In the genomic region with DNA sequence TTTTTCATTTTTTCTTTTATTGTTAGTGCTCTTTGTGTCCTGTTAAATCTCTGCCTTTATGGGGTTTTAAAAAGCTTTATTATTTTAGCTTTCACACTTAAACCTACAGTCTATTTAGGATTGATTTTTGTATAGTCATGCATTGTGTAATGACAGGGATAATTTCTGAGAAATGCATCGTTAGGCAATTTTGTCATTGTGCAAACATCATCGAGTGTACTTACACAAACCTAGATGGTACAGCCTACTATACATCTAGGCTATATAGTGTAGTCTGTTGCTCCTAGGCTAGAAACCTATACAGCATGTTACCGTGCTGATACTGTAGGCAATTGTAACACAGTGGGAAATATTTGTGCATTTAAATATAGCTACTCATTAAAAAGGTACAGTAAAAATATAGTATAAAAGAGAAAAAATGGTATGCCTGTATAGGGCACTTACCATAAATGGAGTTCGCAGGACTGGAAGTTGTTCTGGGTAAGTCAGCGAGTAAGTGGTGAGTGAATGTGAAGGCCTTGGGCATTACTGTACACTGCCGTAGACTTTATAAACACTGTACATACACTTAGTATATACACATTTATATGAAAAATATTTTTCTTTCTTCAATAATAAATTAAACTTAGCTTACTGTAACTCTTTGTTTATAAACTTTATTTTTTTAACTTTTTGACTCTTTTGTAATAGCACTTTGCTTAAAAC, we compare ENCODE assay signal across 20 cellular contexts. TPM values are rescaled to one million over a fixed set of nuclear protein-coding genes. Genes with fewer than 3 reads are reported as not detected.
A peak's percentile ranks its signal among the peaks of the same experiment; 100 is the strongest.
DNase-seq lines count a peak whose midpoint lies in the region; ATAC-seq and TF ChIP-seq lines count a peak whose summit lies in the region.
"Had no signal": no experiment of that assay in that cellular context is flagged by ENCODE, and none has a peak within 500 bp of the region (broad histone marks: within the 10 kb centered on the region; RNA-seq: fewer than 3 reads in every experiment).

No MANE protein-coding gene starts in this region.

- no peak for TF ChIP-seq CTCF in upper lobe of left lung (IDR thresholded peaks at IDR 0.05)

- no peaks in the 10 kb centered on the region for H3K9me3 ChIP-seq in upper lobe of left lung
- H3K9me3 ChIP-seq: gastroesophageal sphincter, SK-N-SH had no signal

- H3K27me3 ChIP-seq in upper lobe of left lung: no peaks in the 10 kb centered on the region
- H3K27me3 ChIP-seq: cardiac muscle cell, gastroesophageal sphincter, neural progenitor cell had no signal

- H3K4me1 ChIP-seq in upper lobe of left lung: peaks cover 4 to 24% (median 10%) of the 10 kb centered on the region in 4 donors

- TF ChIP-seq EP300 in upper lobe of left lung (IDR thresholded peaks at IDR 0.05): peak in 1 of 4 donors; percentile 39

- WGBS in upper lobe of left lung, 2 donors: 66 to 79% methylated on average over 6 of the region's 6 CpGs

- ATAC-seq in upper lobe of left lung (ENCODE audit: low FRiP score in 2 of 2): peak in 1 of 2 donors; percentile 47
- ATAC-seq in GM18861 (IDR thresholded peaks at IDR 0.05; ENCODE audit: unreplicated experiment): no peak
- ATAC-seq: activated T-cell treated with anti-CD3 and anti-CD28 coated beads, Interleukin-2, amount 50 U/mL, for 4 hours; gastroesophageal sphincter had no signal

- DNase-seq in NOMO-1 (lab: John Stamatoyannopoulos, UW; ENCODE audit: unreplicated experiment in 2 of 2) (peak; percentile 46 to 69), NOMO-1 treated with dmso at 0.1 percent for 144 hours (lab: John Stamatoyannopoulos, UW; ENCODE audit: unreplicated experiment) (no peak), NOMO-1 treated with DMSO at 0.1 percent for 48 hours (lab: John Stamatoyannopoulos, UW; ENCODE audit: unreplicated experiment) (peak; percentile 73), fibroblast of gingiva (ENCODE audit: low read depth) (peak; percentile 55), upper lobe of left lung (no peak), cerebellar cortex (ENCODE audit: low spot score) (no peak), NCI-H446 treated with DMSO at 0.1 percent for 48 hours (lab: John Stamatoyannopoulos, UW) (no peak)
- DNase-seq: activated CD4-positive, alpha-beta T cell treated with anti-CD3 and anti-CD28 coated beads, Interleukin-2, amount 50 U/mL, for 4 hours; activated naive CD8-positive, alpha-beta T cell treated with anti-CD3 and anti-CD28 coated beads, Interleukin-2, amount 10 ng/mL, durations not matched to agents 7 days and 5 days; activated T-cell treated with anti-CD3 and anti-CD28 coated beads, Interleukin-2, amount 50 U/mL, for 4 hours; CD8-positive, alpha-beta memory T cell; H9; mammary epithelial cell; retina; SK-N-SH had no signal

- TF ChIP-seq POLR2A in upper lobe of left lung (IDR thresholded peaks at IDR 0.05): no peak

- H3K27ac ChIP-seq in upper lobe of left lung: peak overlapping the region in 3 of 4 donors; percentile 9 to 59 (median 40)
- H3K27ac ChIP-seq: cardiac muscle cell, gastroesophageal sphincter, neural progenitor cell had no signal

- H3K36me3 ChIP-seq in upper lobe of left lung: no peaks in the 10 kb centered on the region
- H3K36me3 ChIP-seq: cardiac muscle cell, gastroesophageal sphincter, neural progenitor cell had no signal

- no peak overlapping the region for H3K4me3 ChIP-seq in upper lobe of left lung
- H3K4me3 ChIP-seq: cardiac muscle cell, gastroesophageal sphincter, GM12878, neural progenitor cell had no signal

RNA-seq across cellular contexts. Expression of gene UBE2D1, which starts 16.0 kb away (rescaled TPM):
- 10 to 100 TPM in 4 of 6 donors, 1 to 10 TPM in 2; 2.1 to 28.6 (median 16.4) TPM for total RNA-seq in upper lobe of left lung

RNA-seq across cellular contexts. Expression of gene TFAM, which starts 34.4 kb away (rescaled TPM):
- total RNA-seq in upper lobe of left lung: 10 to 100 TPM in 5 of 6 donors, 1 to 10 TPM in 1; 6.3 to 28.1 (median 16.2) TPM

Comparison
In these comparisons a context has a peak if more than half of its experiments do, and no peak if none do; other contexts are left out.
1. DNase-seq: peak in NOMO-1 (2 of 2), NOMO-1 treated with DMSO at 0.1 percent for 48 hours (single experiment) and fibroblast of gingiva (single experiment); none in NOMO-1 treated with dmso at 0.1 percent for 144 hours (single experiment), upper lobe of left lung (0 of 2), cerebellar cortex (single experiment) and NCI-H446 treated with DMSO at 0.1 percent for 48 hours (single experiment).